Comparison of ENCODE assay signal across 26 cellular contexts in the genomic region with DNA sequence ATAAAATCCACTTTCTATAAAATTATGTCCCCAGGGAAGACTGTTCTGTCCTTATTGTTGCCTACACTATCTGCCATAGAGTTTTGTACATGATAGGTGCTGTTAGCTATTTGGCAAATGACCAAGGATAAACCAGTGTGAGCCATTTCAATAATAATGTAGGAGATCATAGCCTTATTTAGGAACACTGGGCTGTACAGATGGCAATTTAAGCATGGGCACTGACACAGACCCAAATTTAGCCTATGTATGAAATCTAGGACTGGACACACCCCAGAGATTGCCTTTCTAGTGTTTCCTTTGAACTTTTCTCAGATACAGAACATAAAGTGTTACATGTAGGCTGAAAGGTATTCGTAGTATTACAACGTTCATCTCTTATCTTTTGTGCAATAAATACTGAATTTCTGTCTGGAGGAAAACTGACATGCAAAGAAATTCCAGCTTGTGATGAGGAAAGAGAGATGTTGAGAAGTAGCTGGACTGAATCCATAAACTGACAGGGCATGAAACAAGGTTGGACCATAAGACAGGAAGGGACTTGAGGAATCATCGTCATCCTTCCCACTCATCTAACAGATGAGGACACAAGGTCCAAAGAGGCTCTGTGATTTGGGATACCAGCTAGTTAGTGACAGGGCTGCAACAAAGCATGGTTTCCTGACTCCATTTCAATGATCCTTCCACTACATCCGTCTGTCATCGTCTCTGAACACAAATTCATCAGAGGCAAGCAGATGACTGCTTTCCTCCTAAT.
"Had no signal": no experiment of that assay in that cellular context is flagged by ENCODE, and none has a peak within 500 bp of the region (broad histone marks: within the 10 kb centered on the region; RNA-seq: fewer than 3 reads in every experiment).

No MANE protein-coding gene starts in this region.

- H3K27me3 ChIP-seq: esophagus squamous epithelium, gastroesophageal sphincter, right lobe of liver, spleen, tibial artery, upper lobe of right lung had no signal

- H3K9me3 Mint-ChIP-seq: dendritic cell treated with granulocyte-macrophage colony-stimulating factor and Interleukin-4, amounts not matched to agents 40 ng/mL and 50 ng/mL, for 4 days; effector memory CD8-positive, alpha-beta T cell; stimulated activated memory B cell treated with anti-CD40 and anti-IgM and Interleukin-4, amounts not matched to agents 10 μg/mL and 1 μg/mL and 100 μg/mL, for 72 hours; stimulated activated naive CD8-positive, alpha-beta T cell treated with anti-CD3 and anti-CD28 coated beads, Interleukin-15, Interleukin-2, amounts not matched to agents 100 ng/mL and 50 ng/mL, for 24 hours had no signal

- ATAC-seq: effector memory CD8-positive, alpha-beta T cell; gastroesophageal sphincter; naive thymus-derived CD4-positive, alpha-beta T cell; right lobe of liver; stimulated activated memory B cell treated with anti-CD40 and anti-IgM and Interleukin-4, amounts not matched to agents 10 μg/mL and 1 μg/mL and 100 μg/mL, for 72 hours; upper lobe of right lung had no signal

- H3K9ac ChIP-seq: parathyroid adenoma had no signal

- H3K4me1 ChIP-seq: esophagus squamous epithelium, gastroesophageal sphincter, left ventricle myocardium inferior, parathyroid adenoma, prostate gland, right lobe of liver, spleen, tibial artery, upper lobe of right lung had no signal

- H3K36me3 ChIP-seq: esophagus squamous epithelium, gastroesophageal sphincter, left ventricle myocardium inferior, prostate gland, right lobe of liver, spleen, tibial artery, upper lobe of right lung had no signal

- H3K4me3 ChIP-seq: esophagus squamous epithelium, gastroesophageal sphincter, left ventricle myocardium inferior, lung, prostate gland, right lobe of liver, spleen, tibial artery, upper lobe of right lung had no signal

- H3K36me3 Mint-ChIP-seq: immature natural killer cell; naive thymus-derived CD4-positive, alpha-beta T cell; stimulated activated memory B cell treated with anti-CD40 and anti-IgM and Interleukin-4, amounts not matched to agents 10 μg/mL and 1 μg/mL and 100 μg/mL, for 72 hours had no signal

- DNase-seq: effector memory CD8-positive, alpha-beta T cell; esophagus squamous epithelium; foreskin fibroblast; glutamatergic neuron; immature natural killer cell; kidney; left cardiac atrium; left ventricle myocardium inferior; mesenchymal stem cell; naive thymus-derived CD4-positive, alpha-beta T cell; nephron progenitor cell; retina; right lobe of liver; spleen; stimulated activated CD4-positive, alpha-beta T cell treated with anti-CD3 and anti-CD28 coated beads, Interleukin-15, amount 100 ng/mL, for 24 hours; stimulated activated CD4-positive, alpha-beta T cell treated with anti-CD3 and anti-CD28 coated beads, Interleukin-1b, Interleukin-23, amount 100 ng/mL, for 48 hours; stimulated activated CD4-positive, alpha-beta T cell treated with anti-CD3 and anti-CD28 coated beads, Interleukin-4, amount 100 ng/mL, for 24 hours; tibial artery; upper lobe of right lung had no signal

- H3K27ac Mint-ChIP-seq: dendritic cell treated with granulocyte-macrophage colony-stimulating factor and Interleukin-4, amounts not matched to agents 40 ng/mL and 50 ng/mL, for 4 days; effector memory CD8-positive, alpha-beta T cell; immature natural killer cell; naive thymus-derived CD4-positive, alpha-beta T cell; nephron progenitor cell; stimulated activated memory B cell treated with anti-CD40 and anti-IgM and Interleukin-4, amounts not matched to agents 10 μg/mL and 1 μg/mL and 100 μg/mL, for 72 hours; stimulated activated naive CD8-positive, alpha-beta T cell treated with anti-CD3 and anti-CD28 coated beads, Interleukin-15, Interleukin-2, amounts not matched to agents 100 ng/mL and 50 ng/mL, for 24 hours had no signal

- H3K4me1 Mint-ChIP-seq: immature natural killer cell; naive thymus-derived CD4-positive, alpha-beta T cell; nephron progenitor cell; stimulated activated memory B cell treated with anti-CD40 and anti-IgM and Interleukin-4, amounts not matched to agents 10 μg/mL and 1 μg/mL and 100 μg/mL, for 72 hours had no signal

- H3K27ac ChIP-seq: esophagus squamous epithelium, gastroesophageal sphincter, left ventricle myocardium inferior, parathyroid adenoma, prostate gland, right lobe of liver, spleen, tibial artery, upper lobe of right lung had no signal

- H3K27me3 Mint-ChIP-seq: stimulated activated naive CD8-positive, alpha-beta T cell treated with anti-CD3 and anti-CD28 coated beads, Interleukin-15, Interleukin-2, amounts not matched to agents 100 ng/mL and 50 ng/mL, for 24 hours had no signal

- H3K9me3 ChIP-seq: esophagus squamous epithelium, prostate gland, right lobe of liver, upper lobe of right lung had no signal

- H3K4me3 Mint-ChIP-seq: dendritic cell treated with granulocyte-macrophage colony-stimulating factor and Interleukin-4, amounts not matched to agents 40 ng/mL and 50 ng/mL, for 4 days; effector memory CD8-positive, alpha-beta T cell; immature natural killer cell; nephron progenitor cell; stimulated activated memory B cell treated with anti-CD40 and anti-IgM and Interleukin-4, amounts not matched to agents 10 μg/mL and 1 μg/mL and 100 μg/mL, for 72 hours; stimulated activated naive CD8-positive, alpha-beta T cell treated with anti-CD3 and anti-CD28 coated beads, Interleukin-15, Interleukin-2, amounts not matched to agents 100 ng/mL and 50 ng/mL, for 24 hours had no signal
